ENCODE assay signal across 1 cellular context in genomic region chr6:136719280-136720044, GRCh38.
TF ChIP-seq lines count a peak whose summit lies in the region.

No MANE protein-coding gene starts in this region.

TF ChIP-seq in GM12878, 131 proteins besides CTCF, POLR2A, EP300 and RAD21 (continued from another document):
- TF ChIP-seq CUX1 (IDR thresholded peaks at IDR 0.05; ENCODE audit: insufficient replicate concordance, low read depth, low read length) (peak; percentile 83), CREM (IDR thresholded peaks at IDR 0.05; ENCODE audit: low read depth) (peak; percentile 56; the same call in 1 of the 2 replicates), EZH2 (IDR thresholded peaks at IDR 0.05; ENCODE audit: borderline replicate concordance, control insufficient read depth, low read depth, low read length) (no peak), ETV6 (conservative IDR thresholded peaks at IDR 0.05 in 1 of 2, IDR thresholded peaks at IDR 0.05 in 1 of 2; ENCODE audit: borderline replicate concordance in 1 of 2, low read depth in 1 of 2) (peak in 1 of 2 experiments; percentile 76; a peak in 2 of 4 replicates), ESRRA (IDR thresholded peaks at IDR 0.05; ENCODE audit: low read length) (no peak), MXI1 (IDR thresholded peaks at IDR 0.05; ENCODE audit: low read depth, low read length) (no peak), EED (IDR thresholded peaks at IDR 0.05; ENCODE audit: low read depth) (peak; percentile 99), EGR1 (IDR thresholded peaks at IDR 0.05; ENCODE audit: borderline replicate concordance in 1 of 2, low read depth in 2 of 2, low read length in 2 of 2) (no peak), IKZF1 (conservative IDR thresholded peaks at IDR 0.05) (peak; percentile 88), NRF1 (conservative IDR thresholded peaks at IDR 0.05; ENCODE audit: low read depth, low read length) (no peak), ZBED1 (IDR thresholded peaks at IDR 0.05; ENCODE audit: borderline replicate concordance) (peak; percentile 69), BMI1 (IDR thresholded peaks at IDR 0.05; ENCODE audit: borderline replicate concordance) (no peak), JUNB (IDR thresholded peaks at IDR 0.05) (peak; percentile 52), SP1 (IDR thresholded peaks at IDR 0.05; ENCODE audit: low read depth, low read length) (no peak), NFIC (IDR thresholded peaks at IDR 0.05; ENCODE audit: low read depth, low read length) (peak; percentile 90; the same call in 1 of the 2 replicates), ZNF274 (IDR thresholded peaks at IDR 0.05; ENCODE audit: insufficient read depth, insufficient read length) (no peak)
- TF ChIP-seq, protein P1, sequence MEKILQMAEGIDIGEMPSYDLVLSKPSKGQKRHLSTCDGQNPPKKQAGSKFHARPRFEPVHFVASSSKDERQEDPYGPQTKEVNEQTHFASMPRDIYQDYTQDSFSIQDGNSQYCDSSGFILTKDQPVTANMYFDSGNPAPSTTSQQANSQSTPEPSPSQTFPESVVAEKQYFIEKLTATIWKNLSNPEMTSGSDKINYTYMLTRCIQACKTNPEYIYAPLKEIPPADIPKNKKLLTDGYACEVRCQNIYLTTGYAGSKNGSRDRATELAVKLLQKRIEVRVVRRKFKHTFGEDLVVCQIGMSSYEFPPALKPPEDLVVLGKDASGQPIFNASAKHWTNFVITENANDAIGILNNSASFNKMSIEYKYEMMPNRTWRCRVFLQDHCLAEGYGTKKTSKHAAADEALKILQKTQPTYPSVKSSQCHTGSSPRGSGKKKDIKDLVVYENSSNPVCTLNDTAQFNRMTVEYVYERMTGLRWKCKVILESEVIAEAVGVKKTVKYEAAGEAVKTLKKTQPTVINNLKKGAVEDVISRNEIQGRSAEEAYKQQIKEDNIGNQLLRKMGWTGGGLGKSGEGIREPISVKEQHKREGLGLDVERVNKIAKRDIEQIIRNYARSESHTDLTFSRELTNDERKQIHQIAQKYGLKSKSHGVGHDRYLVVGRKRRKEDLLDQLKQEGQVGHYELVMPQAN (conservative IDR thresholded peaks at IDR 0.05) = no peak
